ENCODE assay signal across 12 cellular contexts in the genomic region with DNA sequence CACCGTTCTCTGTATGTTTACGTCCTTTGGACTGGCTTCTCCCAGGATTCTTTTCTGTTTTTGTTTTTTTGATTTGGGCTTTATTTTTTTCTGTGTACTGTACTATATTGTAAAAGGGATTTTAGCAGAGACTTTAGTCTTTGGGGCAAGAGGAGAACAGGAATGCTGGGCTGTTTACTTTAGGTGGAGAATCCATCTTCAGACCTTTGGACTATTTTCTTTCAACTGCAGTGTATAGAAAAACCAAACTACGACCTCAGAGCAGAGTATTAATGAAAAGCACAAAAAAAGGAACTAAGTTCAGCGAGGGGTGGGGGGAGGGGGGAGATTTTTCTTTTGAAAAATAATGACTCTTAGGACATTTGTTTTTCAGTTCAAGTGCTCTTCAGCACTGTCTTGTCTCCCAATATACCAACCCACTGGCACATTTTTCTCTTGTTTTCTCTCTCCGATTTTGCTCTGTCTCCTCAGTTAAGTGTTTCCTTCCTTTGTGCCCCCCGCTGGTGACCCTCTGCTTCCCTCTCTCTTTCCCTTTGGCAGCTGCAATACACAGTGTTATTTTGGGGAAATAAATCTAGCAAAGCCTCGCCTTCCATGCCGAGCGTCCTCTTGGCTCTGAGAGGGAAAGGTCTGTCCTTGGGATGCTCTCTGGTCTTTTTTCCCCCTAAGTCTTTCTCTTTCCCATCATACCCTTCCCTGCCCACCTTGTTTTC. TPM values are rescaled to one million over a fixed set of nuclear protein-coding genes. Genes with fewer than 3 reads are reported as not detected.
DNase-seq lines count a peak whose midpoint lies in the region; ATAC-seq and TF ChIP-seq lines count a peak whose summit lies in the region.
"Had no signal": no experiment of that assay in that cellular context is flagged by ENCODE, and none has a peak within 500 bp of the region (broad histone marks: within the 10 kb centered on the region; RNA-seq: fewer than 3 reads in every experiment).

No MANE protein-coding gene starts in this region.

- H3K27me3 Mint-ChIP-seq in activated CD4-positive, alpha-beta T cell treated with anti-CD3 and anti-CD28 coated beads for 36 hours: no peaks in the 10 kb centered on the region
- H3K27me3 Mint-ChIP-seq in endodermal cell (ENCODE audit: insufficient read depth): no peaks in the 10 kb centered on the region
- no peaks in the 10 kb centered on the region for H3K27me3 Mint-ChIP-seq in type B pancreatic cell
- no peaks in the 10 kb centered on the region for H3K27me3 Mint-ChIP-seq in effector memory CD8-positive, alpha-beta T cell

- no peak overlapping the region for H3K27ac ChIP-seq in endodermal cell (ENCODE audit: low read depth, low read length)
- H3K27ac ChIP-seq: gastroesophageal sphincter had no signal

- 71 to 93% methylated on average over 1 to 9 of the region's 9 CpGs for WGBS in endodermal cell (ENCODE audit: insufficient coverage in 1 of 2, insufficient read length in 1 of 2), 2 experiments

- CTCF ChIA-PET in activated CD4-positive, alpha-beta T cell treated with anti-CD3 and anti-CD28 coated beads for 36 hours (lab: Charles Lee): interaction anchor here (0.7 to 4.9 kb wide), 7 partner anchors 10 to 109 kb away, joined by 4 to 23 read pairs (median 5); a partner anchor contains a TSS

- H3K4me1 Mint-ChIP-seq in activated CD4-positive, alpha-beta T cell treated with anti-CD3 and anti-CD28 coated beads for 36 hours: peaks cover 35% of the 10 kb centered on the region
- H3K4me1 Mint-ChIP-seq in endodermal cell: peaks cover 21% of the 10 kb centered on the region
- H3K4me1 Mint-ChIP-seq in type B pancreatic cell (ENCODE audit: unreplicated experiment): peaks cover 41% of the 10 kb centered on the region
- H3K4me1 Mint-ChIP-seq in effector memory CD8-positive, alpha-beta T cell (ENCODE audit: low read depth in 2 of 2): peaks cover 20 to 25% of the 10 kb centered on the region in 2 donors

- no peak overlapping the region for H3K4me3 Mint-ChIP-seq in activated CD4-positive, alpha-beta T cell treated with anti-CD3 and anti-CD28 coated beads for 36 hours
- H3K4me3 Mint-ChIP-seq in endodermal cell (no peak overlapping the region), type B pancreatic cell (peak overlapping the region; percentile 15)
- H3K4me3 Mint-ChIP-seq in effector memory CD8-positive, alpha-beta T cell: no peak overlapping the region

- no peak overlapping the region for H3K4me3 ChIP-seq in endodermal cell (ENCODE audit: low read length)
- H3K4me3 ChIP-seq: gastroesophageal sphincter had no signal

- peak; percentile 38 for TF ChIP-seq CTCF in endodermal cell (conservative IDR thresholded peaks at IDR 0.05)
- TF ChIP-seq CTCF in type B pancreatic cell (conservative IDR thresholded peaks at IDR 0.05): no peak

- no peak for DNase-seq in activated CD4-positive, alpha-beta T cell treated with anti-CD3 and anti-CD28 coated beads for 36 hours
- no peak for DNase-seq in activated CD4-positive, alpha-beta T cell treated with anti-CD3 and anti-CD28 coated beads, Interleukin-2, amount 50 U/mL, for 4 hours
- DNase-seq in NCI-H748 (lab: John Stamatoyannopoulos, UW; ENCODE audit: unreplicated experiment) (peak; percentile 73), endodermal cell (no peak), type B pancreatic cell (ENCODE audit: extremely low spot score, unreplicated experiment) (no peak), AG08396 (ENCODE audit: low spot score) (no peak)
- DNase-seq in effector memory CD8-positive, alpha-beta T cell: no peak
- DNase-seq: activated naive CD4-positive, alpha-beta T cell treated with anti-CD3 and anti-CD28 coated beads, Interleukin-2, amount 50 U/mL, for 16 hours; DMS153; NCI-H526 had no signal

- ATAC-seq in activated CD4-positive, alpha-beta T cell treated with anti-CD3 and anti-CD28 coated beads for 36 hours: no peak
- ATAC-seq in GM19328 (IDR thresholded peaks at IDR 0.05; ENCODE audit: unreplicated experiment): no peak
- no peak for ATAC-seq in effector memory CD8-positive, alpha-beta T cell (replicated peaks)
- ATAC-seq: gastroesophageal sphincter had no signal

- H3K9me3 Mint-ChIP-seq in activated CD4-positive, alpha-beta T cell treated with anti-CD3 and anti-CD28 coated beads for 36 hours (ENCODE audit: low read depth): no peaks in the 10 kb centered on the region
- H3K9me3 Mint-ChIP-seq in endodermal cell: no peaks in the 10 kb centered on the region
- no peaks in the 10 kb centered on the region for H3K9me3 Mint-ChIP-seq in type B pancreatic cell
- no peaks in the 10 kb centered on the region for H3K9me3 Mint-ChIP-seq in effector memory CD8-positive, alpha-beta T cell

- POLR2A ChIA-PET in activated CD4-positive, alpha-beta T cell treated with anti-CD3 and anti-CD28 coated beads for 36 hours (lab: Charles Lee): no interaction called here

- H3K4me1 ChIP-seq in endodermal cell (ENCODE audit: control insufficient read depth, insufficient read depth, low read length): no peaks in the 10 kb centered on the region

- intact Hi-C loops in activated CD4-positive, alpha-beta T cell treated with anti-CD3 and anti-CD28 coated beads for 36 hours (cut with DNase I, micrococcal nuclease): no loop called here

- peak overlapping the region; percentile 21 for H3K27ac Mint-ChIP-seq in activated CD4-positive, alpha-beta T cell treated with anti-CD3 and anti-CD28 coated beads for 36 hours
- H3K27ac Mint-ChIP-seq in endodermal cell (no peak overlapping the region), type B pancreatic cell (peak overlapping the region; percentile 15)
- no peak overlapping the region for H3K27ac Mint-ChIP-seq in effector memory CD8-positive, alpha-beta T cell

- peaks cover 24% of the 10 kb centered on the region for H3K36me3 ChIP-seq in endodermal cell (ENCODE audit: control insufficient read depth, insufficient read depth, low read length)

- H3K9ac ChIP-seq in endodermal cell (ENCODE audit: extremely low read depth, low read length, poor library complexity, severe bottlenecking): no peak overlapping the region

- peaks cover 29% of the 10 kb centered on the region for H3K36me3 Mint-ChIP-seq in activated CD4-positive, alpha-beta T cell treated with anti-CD3 and anti-CD28 coated beads for 36 hours (ENCODE audit: low read depth)
- H3K36me3 Mint-ChIP-seq in endodermal cell (ENCODE audit: low read depth) (peaks cover 40% of the 10 kb centered on the region), type B pancreatic cell (peaks cover 43% of the 10 kb centered on the region)
- H3K36me3 Mint-ChIP-seq in effector memory CD8-positive, alpha-beta T cell (ENCODE audit: insufficient read depth): no peaks in the 10 kb centered on the region

- H3K27me3 ChIP-seq in endodermal cell (ENCODE audit: control insufficient read depth, insufficient read depth, low read length, poor library complexity, severe bottlenecking): no peaks in the 10 kb centered on the region
- H3K27me3 ChIP-seq: gastroesophageal sphincter had no signal

- H3K9me3 ChIP-seq in endodermal cell (ENCODE audit: control insufficient read depth, low read length): no peaks in the 10 kb centered on the region
- H3K9me3 ChIP-seq: gastroesophageal sphincter had no signal

RNA-seq across cellular contexts. Expression of a gene that starts 44.9 kb away (rescaled TPM):
- total RNA-seq in activated CD4-positive, alpha-beta T cell treated with anti-CD3 and anti-CD28 coated beads for 36 hours: 10 to 100 TPM; 11.1 to 11.7 TPM
- total RNA-seq in endodermal cell (10 to 100 TPM; 15.2 to 17.9 TPM), type B pancreatic cell (ENCODE audit: low replicate concordance) (24.4 and 28.8 TPM in 2 replicates)
- 18.3 TPM for polyA plus RNA-seq in endodermal cell (2013, experiment 1 of 2)
- 21.4 TPM for polyA plus RNA-seq in endodermal cell (2013, experiment 2 of 2)

Comparison
In these comparisons a context has a peak if more than half of its experiments do, and no peak if none do; other contexts are left out.
1. H3K27ac Mint-ChIP-seq: peak in activated CD4-positive, alpha-beta T cell treated with anti-CD3 and anti-CD28 coated beads for 36 hours (single experiment) and type B pancreatic cell (single experiment); none in endodermal cell (single experiment) and effector memory CD8-positive, alpha-beta T cell (0 of 2).